1 cellular context compared by ENCODE assay signal in the genomic region with DNA sequence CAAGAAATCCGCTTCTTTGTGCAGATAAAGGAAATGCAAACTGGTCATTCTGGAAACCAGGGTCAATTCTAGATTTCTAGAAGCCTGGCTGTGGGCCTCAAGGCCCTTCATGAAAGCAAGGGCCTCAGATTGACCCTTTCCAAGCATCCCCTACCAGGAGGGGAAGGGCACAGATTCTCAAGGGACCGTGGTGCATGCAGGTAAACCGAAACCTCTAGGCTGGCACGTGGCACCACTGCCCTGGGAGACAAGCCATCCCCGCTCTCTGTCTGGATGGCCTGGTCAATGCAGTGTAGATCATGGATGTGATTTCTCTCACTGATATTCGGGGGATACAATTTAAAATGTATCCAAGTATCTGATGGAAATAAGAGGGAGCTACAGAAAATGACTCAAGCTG.
TF ChIP-seq lines count a peak whose summit lies in the region.

No MANE protein-coding gene starts in this region.

TF ChIP-seq in liver, 16 proteins besides CTCF, POLR2A, EP300 and RAD21 (continued from another document):
- TF ChIP-seq, protein P1, sequence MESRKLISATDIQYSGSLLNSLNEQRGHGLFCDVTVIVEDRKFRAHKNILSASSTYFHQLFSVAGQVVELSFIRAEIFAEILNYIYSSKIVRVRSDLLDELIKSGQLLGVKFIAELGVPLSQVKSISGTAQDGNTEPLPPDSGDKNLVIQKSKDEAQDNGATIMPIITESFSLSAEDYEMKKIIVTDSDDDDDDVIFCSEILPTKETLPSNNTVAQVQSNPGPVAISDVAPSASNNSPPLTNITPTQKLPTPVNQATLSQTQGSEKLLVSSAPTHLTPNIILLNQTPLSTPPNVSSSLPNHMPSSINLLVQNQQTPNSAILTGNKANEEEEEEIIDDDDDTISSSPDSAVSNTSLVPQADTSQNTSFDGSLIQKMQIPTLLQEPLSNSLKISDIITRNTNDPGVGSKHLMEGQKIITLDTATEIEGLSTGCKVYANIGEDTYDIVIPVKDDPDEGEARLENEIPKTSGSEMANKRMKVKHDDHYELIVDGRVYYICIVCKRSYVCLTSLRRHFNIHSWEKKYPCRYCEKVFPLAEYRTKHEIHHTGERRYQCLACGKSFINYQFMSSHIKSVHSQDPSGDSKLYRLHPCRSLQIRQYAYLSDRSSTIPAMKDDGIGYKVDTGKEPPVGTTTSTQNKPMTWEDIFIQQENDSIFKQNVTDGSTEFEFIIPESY (IDR thresholded peaks at IDR 0.05): no peak
- TF ChIP-seq YY1 (IDR thresholded peaks at IDR 0.05): no peak
- TF ChIP-seq HNF4G (IDR thresholded peaks at IDR 0.05): no peak
- peak in 1 of 2 donors; percentile 14 for TF ChIP-seq RXRA (IDR thresholded peaks at IDR 0.05)
- no peak for TF ChIP-seq FOXA2 (IDR thresholded peaks at IDR 0.05)
- no peak for TF ChIP-seq GABPA (IDR thresholded peaks at IDR 0.05 in 1 of 2, conservative IDR thresholded peaks at IDR 0.05 in 1 of 2)
